36 cellular contexts compared by ENCODE assay signal in genomic region chr5:134892926-134893325, GRCh38.
"Had no signal": no experiment of that assay in that cellular context is flagged by ENCODE, and none has a peak within 500 bp of the region (broad histone marks: within the 10 kb centered on the region; RNA-seq: fewer than 3 reads in every experiment).

No MANE protein-coding gene starts in this region.

- H3K4me1 ChIP-seq: body of pancreas, breast epithelium, Peyer's patch, SJSA1 had no signal

- H3K27ac ChIP-seq: body of pancreas, breast epithelium, Peyer's patch, SJSA1, VCaP had no signal

- H3K9me3 ChIP-seq: adrenal gland, body of pancreas, breast epithelium, Peyer's patch, SJSA1 had no signal

- H3K27me3 ChIP-seq: adrenal gland, body of pancreas, breast epithelium, Peyer's patch, SJSA1 had no signal

- H3K4me3 ChIP-seq: adrenal gland, body of pancreas, breast epithelium, Peyer's patch, SJSA1 had no signal

- H3K36me3 ChIP-seq: breast epithelium had no signal

- DNase-seq: activated B cell treated with CpG ODN at 0.5 μM for 24 hours; activated CD4-positive, alpha-beta memory T cell treated with anti-CD3 and anti-CD28 coated beads for 36 hours; activated CD4-positive, alpha-beta T cell treated with anti-CD3 and anti-CD28 coated beads for 4 hours; activated CD4-positive, alpha-beta T cell treated with anti-CD3 and anti-CD28 coated beads, Interleukin-2, amount 50 U/mL, for 1 hour; activated CD4-positive, CD25-positive, alpha-beta regulatory T cell treated with anti-CD3 and anti-CD28 coated beads, Interleukin-2, amount 50 U/mL, for 72 hours; activated CD8-positive, alpha-beta memory T cell treated with anti-CD3 and anti-CD28 coated beads, Interleukin-2, amount 50 U/mL, for 4 hours; activated gamma-delta T cell treated with Interleukin-2 at 50 U/mL for 16 hours; activated naive CD4-positive, alpha-beta T cell treated with anti-CD3 and anti-CD28 coated beads for 36 hours; activated T-cell treated with anti-CD3 and anti-CD28 coated beads for 4 hours; activated T-cell treated with anti-CD3 and anti-CD28 coated beads, Interleukin-2, amount 50 U/mL, for 4 hours; adrenal gland; body of pancreas; NCI-H1105; NCI-H1417 treated with DMSO at 0.1 percent for 48 hours; NCI-H1694; NCI-H1930; NCI-H2081 treated with DMSO at 0.1 percent for 48 hours; NCI-H226; NCI-H446 treated with DMSO at 0.1 percent for 48 hours; NCI-H524; NCI-H69; NK-92 treated with Interleukin-12 subunit alpha and Interleukin-12 subunit beta, amount 100 ng/mL, for 24 hours; PC-3; Peyer's patch; RPMI8226; SHP77 treated with DMSO at 0.1 percent for 48 hours; T-cell; T-helper 2 cell; T-helper 9 cell had no signal

- ATAC-seq: activated naive CD4-positive, alpha-beta T cell treated with anti-CD3 and anti-CD28 coated beads, Interleukin-2, amount 50 U/mL, for 72 hours; activated T-cell treated with anti-CD3 and anti-CD28 coated beads, Interleukin-2, amount 50 U/mL, for 4 hours; body of pancreas; PC-3; SK-N-SH treated with all-trans-retinoic acid at 6 μM for 48 hours; T-cell had no signal

- H3K4me3 Mint-ChIP-seq: activated B cell treated with CpG ODN at 0.5 μM for 24 hours; activated CD4-positive, alpha-beta memory T cell treated with anti-CD3 and anti-CD28 coated beads for 36 hours; activated naive CD4-positive, alpha-beta T cell treated with anti-CD3 and anti-CD28 coated beads for 36 hours; activated T-cell treated with anti-CD3 and anti-CD28 coated beads, Interleukin-2, amount 50 U/mL, for 4 hours; activated T-helper 1 cell treated with anti-CD3 and anti-CD28 coated beads, Interleukin-12 subunit alpha, Interleukin-12 subunit beta, Interleukin-2, Interleukin-4 antibody, amounts not matched to agents 30 ng/mL and 10 ng/mL and 1 ng/mL, durations not matched to agents 14 hours and 24 hours and 36 hours; T-cell had no signal

- H3K27ac Mint-ChIP-seq: activated B cell treated with CpG ODN at 0.5 μM for 24 hours; activated naive CD4-positive, alpha-beta T cell treated with anti-CD3 and anti-CD28 coated beads for 36 hours; activated T-helper 1 cell treated with anti-CD3 and anti-CD28 coated beads, Interleukin-12 subunit alpha, Interleukin-12 subunit beta, Interleukin-2, Interleukin-4 antibody, amounts not matched to agents 30 ng/mL and 10 ng/mL and 1 ng/mL, durations not matched to agents 14 hours and 24 hours and 36 hours had no signal

- FAIRE-seq: astrocyte had no signal

- H3K27me3 Mint-ChIP-seq: activated B cell treated with CpG ODN at 0.5 μM for 24 hours; activated CD4-positive, alpha-beta memory T cell treated with anti-CD3 and anti-CD28 coated beads for 36 hours; T-cell had no signal

- H3K9me3 Mint-ChIP-seq: activated B cell treated with CpG ODN at 0.5 μM for 24 hours; activated CD4-positive, alpha-beta memory T cell treated with anti-CD3 and anti-CD28 coated beads for 36 hours; activated naive CD4-positive, alpha-beta T cell treated with anti-CD3 and anti-CD28 coated beads for 36 hours; activated naive CD4-positive, alpha-beta T cell treated with anti-CD3 and anti-CD28 coated beads, Interleukin-2, amount 50 U/mL, for 72 hours; activated T-cell treated with anti-CD3 and anti-CD28 coated beads, Interleukin-2, amount 50 U/mL, for 4 hours; activated T-helper 1 cell treated with anti-CD3 and anti-CD28 coated beads, Interleukin-12 subunit alpha, Interleukin-12 subunit beta, Interleukin-2, Interleukin-4 antibody, amounts not matched to agents 30 ng/mL and 10 ng/mL and 1 ng/mL, durations not matched to agents 14 hours and 24 hours and 36 hours; T-cell had no signal
